9 cellular contexts compared by ENCODE assay signal in the genomic region with DNA sequence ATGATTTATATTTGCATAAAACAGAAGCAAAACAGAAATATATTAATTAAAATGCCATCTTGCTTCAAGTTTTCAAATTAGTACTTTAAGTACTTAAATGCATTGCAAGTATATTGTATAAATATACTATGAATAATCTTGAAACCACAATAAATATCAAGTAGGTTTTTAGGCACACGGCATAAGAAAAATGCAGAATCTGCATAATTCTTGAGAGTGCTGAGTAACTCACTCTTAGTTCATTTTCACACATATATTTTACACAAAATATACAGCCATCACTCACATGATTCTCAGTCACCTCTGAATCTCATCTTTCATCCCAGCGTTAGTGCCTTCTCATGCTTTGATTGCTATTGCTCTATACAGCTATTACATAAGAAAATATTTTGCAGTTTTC. TPM values are rescaled to one million over a fixed set of nuclear protein-coding genes. Genes with fewer than 3 reads are reported as not detected.
"Had no signal": no experiment of that assay in that cellular context is flagged by ENCODE, and none has a peak within 500 bp of the region (broad histone marks: within the 10 kb centered on the region; RNA-seq: fewer than 3 reads in every experiment).

No MANE protein-coding gene starts in this region.

- FAIRE-seq: H1, H54 had no signal

- DNase-seq: H9, HCEC 1CT, KBM-7 had no signal

- H3K4me2 ChIP-seq: GM23338, KMS-11 had no signal

- H3K27ac ChIP-seq: HL-60, KMS-11 had no signal

- H2AFZ ChIP-seq: GM23338 had no signal

- H3K4me3 ChIP-seq: GM23338 had no signal

- H3K9ac ChIP-seq: KMS-11 had no signal

- ATAC-seq: GM23338 had no signal

RNA-seq across cellular contexts. Expression of a gene that starts 51.9 kb away (rescaled TPM):
- polyA plus RNA-seq: IgD-negative memory B cell had no signal
